ENCODE assay signal across 8 cellular contexts in genomic region chr16:88793588-88793967, GRCh38. TPM values are rescaled to one million over a fixed set of nuclear protein-coding genes. Genes with fewer than 3 reads are reported as not detected.
A peak's percentile ranks its signal among the peaks of the same experiment; 100 is the strongest.
DNase-seq lines count a peak whose midpoint lies in the region; ATAC-seq and TF ChIP-seq lines count a peak whose summit lies in the region.
"Not testable (repeated sequence)": the region's sequence is repeated elsewhere in the genome, so short reads cannot be mapped to it uniquely, and the experiment has no call there.

No MANE protein-coding gene starts in this region.

- H3K27ac ChIP-seq in CD4-positive, alpha-beta T cell (ENCODE audit: low read depth, low read length), result peak overlapping the region; percentile 21
- H3K27ac ChIP-seq in HL-60 (replicated peaks), result peak overlapping the region; percentile 97
- peak overlapping the region in 4 of 8 donors; percentile 7 to 73 (median 46) for H3K27ac ChIP-seq in spleen

- peaks cover 20 to 66% (median 58%) of the 10 kb centered on the region in 6 donors for H3K4me1 ChIP-seq in spleen

- TF ChIP-seq CTCF in CD4-positive, alpha-beta T cell (IDR thresholded peaks at IDR 0.05); HL-60 (IDR thresholded peaks at IDR 0.05; ENCODE audit: insufficient read depth, low read length); NB4 (IDR thresholded peaks at IDR 0.05; ENCODE audit: low read depth, low read length); activated B cell treated with CpG ODN at 0.5 μM for 24 hours (IDR thresholded peaks at IDR 0.05); spleen (IDR thresholded peaks at IDR 0.05 in 8 of 11, conservative IDR thresholded peaks at IDR 0.05 in 3 of 11): not testable (repeated sequence)

- CTCF ChIA-PET in CD4-positive, alpha-beta T cell (lab: Charles Lee), result interaction anchor here (1.1 to 3.1 kb wide), 2 partner anchors 9 to 56 kb away, joined by 3 to 16 read pairs; no protein-coding TSS in a partner anchor
- CTCF ChIA-PET in activated B cell treated with CpG ODN at 0.5 μM for 24 hours (lab: Charles Lee), result interaction anchor here (1.7 kb wide), 1 partner anchor 56 kb away, joined by 10 read pairs; no protein-coding TSS in a partner anchor
- CTCF ChIA-PET in activated naive CD4-positive, alpha-beta T cell treated with anti-CD3 and anti-CD28 coated beads for 36 hours (lab: Charles Lee), result interaction anchor here (1.1 to 4.3 kb wide), 5 partner anchors 9 to 59 kb away, joined by 3 to 24 read pairs (median 6); partner anchors contain the start of gene PIEZO1

- POLR2A ChIA-PET in CD4-positive, alpha-beta T cell (lab: Charles Lee), result interaction anchor here (0.6 to 3.1 kb wide), 5 partner anchors 9 to 93 kb away, joined by 3 to 19 read pairs (median 5); partner anchors contain the start of gene CDT1
- POLR2A ChIA-PET in activated B cell treated with CpG ODN at 0.5 μM for 24 hours (lab: Charles Lee), result interaction anchor here (0.6 to 2.0 kb wide), 4 partner anchors 8 to 341 kb away, joined by 3 to 18 read pairs (median 3); partner anchors contain the start of genes APRT, CDT1 and ZFPM1

- H3K4me3 ChIP-seq in HL-60 (replicated peaks; ENCODE audit: insufficient read depth, low read length) (peak overlapping the region; percentile 26), NB4 (ENCODE audit: low read depth, low read length) (peak overlapping the region; percentile 63)
- not testable (repeated sequence) for H3K4me3 ChIP-seq in spleen

- H3K36me3 ChIP-seq in spleen, result not testable (repeated sequence)

- 11 to 24% (median 23%) methylated on average over 15 to 17 of the region's 17 CpGs for whole genome bisulfite sequencing in spleen, 5 donors

- H3K4me1 Mint-ChIP-seq in CD4-positive, alpha-beta T cell (ENCODE audit: low read depth), result peaks cover 59% of the 10 kb centered on the region
- peaks cover 52% of the 10 kb centered on the region for H3K4me1 Mint-ChIP-seq in activated B cell treated with CpG ODN at 0.5 μM for 24 hours
- peaks cover 49% of the 10 kb centered on the region for H3K4me1 Mint-ChIP-seq in activated naive CD4-positive, alpha-beta T cell treated with anti-CD3 and anti-CD28 coated beads for 36 hours (ENCODE audit: low read depth)
- H3K4me1 Mint-ChIP-seq in memory B cell, result peaks cover 24% of the 10 kb centered on the region

- not testable (repeated sequence) for H3K9me3 ChIP-seq in CD4-positive, alpha-beta T cell (ENCODE audit: control insufficient read depth, low read length); spleen

- peak overlapping the region; percentile 25 for H3K4me3 Mint-ChIP-seq in CD4-positive, alpha-beta T cell
- not testable (repeated sequence) for H3K4me3 Mint-ChIP-seq in activated B cell treated with CpG ODN at 0.5 μM for 24 hours
- H3K4me3 Mint-ChIP-seq in activated naive CD4-positive, alpha-beta T cell treated with anti-CD3 and anti-CD28 coated beads for 36 hours, result peak overlapping the region; percentile 58
- H3K4me3 Mint-ChIP-seq in memory B cell, result peak overlapping the region; percentile 21

- peak; percentile 65 for TF ChIP-seq POLR2A in NB4 (IDR thresholded peaks at IDR 0.05; ENCODE audit: extremely low read depth, insufficient read length)
- not testable (repeated sequence) for TF ChIP-seq POLR2A in spleen (IDR thresholded peaks at IDR 0.05)

- not testable (repeated sequence) for DNase-seq in CD4-positive, alpha-beta T cell; activated B cell treated with CpG ODN at 0.5 μM for 24 hours; memory B cell (ENCODE audit: low spot score in 2 of 2)
- DNase-seq in HL-60 (ENCODE audit: low read depth in 1 of 2, low spot score in 1 of 2) (peak in 1 of 2 experiments; percentile 66), NB4 (ENCODE audit: low read depth) (peak; percentile 93), SKM-1 treated with dmso at 0.1 percent for 144 hours (lab: John Stamatoyannopoulos, UW; ENCODE audit: unreplicated experiment) (peak; percentile 57), spleen (peak; percentile 78)
- DNase-seq in activated naive CD4-positive, alpha-beta T cell treated with anti-CD3 and anti-CD28 coated beads for 36 hours, result peak; percentile 53

- not testable (repeated sequence) for H3K36me3 Mint-ChIP-seq in CD4-positive, alpha-beta T cell (ENCODE audit: low read depth); activated B cell treated with CpG ODN at 0.5 μM for 24 hours (ENCODE audit: low read depth); activated naive CD4-positive, alpha-beta T cell treated with anti-CD3 and anti-CD28 coated beads for 36 hours (ENCODE audit: low read depth); memory B cell

- intact Hi-C loops in CD4-positive, alpha-beta T cell (cut with DNase I, micrococcal nuclease); activated B cell treated with CpG ODN at 0.5 μM for 24 hours (cut with micrococcal nuclease); activated naive CD4-positive, alpha-beta T cell treated with anti-CD3 and anti-CD28 coated beads for 36 hours (cut with micrococcal nuclease); spleen (cut with DNase I; ENCODE audit: low total_unique reads): not testable (repeated sequence)

- not testable (repeated sequence) for H3K9me3 Mint-ChIP-seq in CD4-positive, alpha-beta T cell; activated B cell treated with CpG ODN at 0.5 μM for 24 hours; activated naive CD4-positive, alpha-beta T cell treated with anti-CD3 and anti-CD28 coated beads for 36 hours; memory B cell

- H3K27ac Mint-ChIP-seq in CD4-positive, alpha-beta T cell, result peak overlapping the region; percentile 84
- not testable (repeated sequence) for H3K27ac Mint-ChIP-seq in activated B cell treated with CpG ODN at 0.5 μM for 24 hours; activated naive CD4-positive, alpha-beta T cell treated with anti-CD3 and anti-CD28 coated beads for 36 hours; memory B cell

- H3K27me3 ChIP-seq in CD4-positive, alpha-beta T cell (ENCODE audit: control insufficient read depth, insufficient read depth, low read length); HL-60 (ENCODE audit: insufficient read depth, poor library complexity, severe bottlenecking); spleen (replicated peaks in 1 of 7): not testable (repeated sequence)

- not testable (repeated sequence) for ATAC-seq in CD4-positive, alpha-beta T cell (ENCODE audit: poor library complexity)
- ATAC-seq in activated B cell treated with CpG ODN at 0.5 μM for 24 hours (ENCODE audit: low read depth) (peak; percentile 30), memory B cell (ENCODE audit: low read depth) (peak; percentile 51)

- not testable (repeated sequence) for H3K27me3 Mint-ChIP-seq in CD4-positive, alpha-beta T cell; activated B cell treated with CpG ODN at 0.5 μM for 24 hours; activated naive CD4-positive, alpha-beta T cell treated with anti-CD3 and anti-CD28 coated beads for 36 hours (ENCODE audit: low read depth); memory B cell

RNA-seq across cellular contexts. Expression of gene PIEZO1, which starts 8.6 kb away (rescaled TPM):
- total RNA-seq in CD4-positive, alpha-beta T cell, result 100 to 1,000 TPM; 142 to 146 TPM
- total RNA-seq in activated B cell treated with CpG ODN at 0.5 μM for 24 hours (75.2 and 85.9 TPM in 2 replicates), spleen (100 to 1,000 TPM; 154 to 249 (median 199) TPM)
- total RNA-seq in activated naive CD4-positive, alpha-beta T cell treated with anti-CD3 and anti-CD28 coated beads for 36 hours, result 10 to 100 TPM; 78.2 to 80.1 TPM
- polyA plus RNA-seq in spleen, result 100 to 1,000 TPM; 145 to 385 (median 371) TPM

RNA-seq across cellular contexts. Expression of gene CDT1, which starts 10.0 kb away (rescaled TPM):
- total RNA-seq in CD4-positive, alpha-beta T cell, result 1 to 10 TPM in 1 of 2 experiments, under 1 TPM in 1; 0.47 to 1.0 TPM
- total RNA-seq in activated B cell treated with CpG ODN at 0.5 μM for 24 hours (4.3 and 5.5 TPM in 2 replicates), spleen (10 to 100 TPM in 2 of 7 donors, 1 to 10 TPM in 5; 1.5 to 17.2 (median 5.3) TPM)
- total RNA-seq in activated naive CD4-positive, alpha-beta T cell treated with anti-CD3 and anti-CD28 coated beads for 36 hours, result 100 to 1,000 TPM; 223 to 231 TPM
- 1 to 10 TPM in 2 of 3 donors, under 1 TPM in 1; 1.00 to 3.9 (median 2.5) TPM for polyA plus RNA-seq in spleen

RNA-seq across cellular contexts. Expression of gene APRT, which starts 18.1 kb away (rescaled TPM):
- total RNA-seq in CD4-positive, alpha-beta T cell, result 100 to 1,000 TPM; 153 to 154 TPM
- total RNA-seq in activated B cell treated with CpG ODN at 0.5 μM for 24 hours, result 198 and 209 TPM in 2 replicates
- 100 to 1,000 TPM; 314 TPM for total RNA-seq in activated naive CD4-positive, alpha-beta T cell treated with anti-CD3 and anti-CD28 coated beads for 36 hours
- 100 to 1,000 TPM in 3 of 7 donors, 10 to 100 TPM in 4; 84.1 to 112 (median 96.8) TPM for total RNA-seq in spleen
- 100 to 1,000 TPM; 187 to 259 (median 225) TPM for polyA plus RNA-seq in spleen

Comparison
In these comparisons a context has a peak if more than half of its experiments do, and no peak if none do; other contexts are left out.
1. RNA of gene CDT1, which starts 10.0 kb away (total RNA-seq): 223 to 231 TPM in activated naive CD4-positive, alpha-beta T cell treated with anti-CD3 and anti-CD28 coated beads for 36 hours; 1.5 to 17.2 TPM in spleen, 4.3 to 5.5 TPM in activated B cell treated with CpG ODN at 0.5 μM for 24 hours and 0.47 to 1.0 TPM in CD4-positive, alpha-beta T cell; every median in the first group is over 10 times any median in the second.